ENCODE assay signal across 8 cellular contexts in the genomic region with DNA sequence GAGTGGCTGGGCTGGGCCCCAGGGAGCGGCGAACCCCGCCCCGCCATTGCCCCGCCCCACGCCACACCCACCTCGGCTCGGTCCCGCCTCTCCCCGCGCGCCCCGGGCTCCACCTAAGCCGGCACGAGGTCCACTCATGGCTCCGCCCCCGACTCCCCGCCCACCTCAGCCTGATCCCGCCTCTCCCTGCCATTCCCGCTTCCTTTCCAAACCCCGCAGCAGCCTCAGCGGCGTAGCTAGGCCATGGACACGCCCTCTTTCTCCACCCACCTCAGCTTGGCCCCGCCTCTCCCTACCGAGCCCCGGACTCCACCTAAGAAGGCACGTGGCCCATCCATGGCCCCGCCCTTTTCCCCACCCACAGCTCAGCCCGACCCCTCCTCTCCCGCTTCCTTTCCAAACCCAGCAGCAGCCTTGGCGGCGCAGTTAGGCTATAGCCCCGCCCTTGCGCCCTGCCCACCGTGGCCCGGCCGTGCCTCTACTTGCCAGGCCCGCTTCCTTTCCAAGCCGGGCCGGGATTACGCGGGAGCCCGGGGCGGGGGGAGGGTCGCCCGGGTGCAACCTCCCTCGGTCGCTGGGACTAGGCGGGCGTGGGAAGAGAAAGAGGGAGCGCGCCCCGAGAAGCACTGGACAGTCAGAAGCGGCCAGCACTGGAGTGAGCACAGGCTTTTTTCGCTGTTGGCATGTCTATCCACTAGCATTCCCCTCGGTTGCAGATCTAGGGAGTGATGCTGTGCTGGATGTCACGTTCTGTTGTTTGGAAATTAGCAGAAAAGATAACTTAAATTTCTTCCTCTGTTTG. TPM values are rescaled to one million over a fixed set of nuclear protein-coding genes. Genes with fewer than 3 reads are reported as not detected.
DNase-seq lines count a peak whose midpoint lies in the region; ATAC-seq lines count a peak whose summit lies in the region.

A gene with protein sequence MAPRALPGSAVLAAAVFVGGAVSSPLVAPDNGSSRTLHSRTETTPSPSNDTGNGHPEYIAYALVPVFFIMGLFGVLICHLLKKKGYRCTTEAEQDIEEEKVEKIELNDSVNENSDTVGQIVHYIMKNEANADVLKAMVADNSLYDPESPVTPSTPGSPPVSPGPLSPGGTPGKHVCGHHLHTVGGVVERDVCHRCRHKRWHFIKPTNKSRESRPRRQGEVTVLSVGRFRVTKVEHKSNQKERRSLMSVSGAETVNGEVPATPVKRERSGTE (minus strand): TSS at position 4 of the 802 bp plus-strand sequence. CDS start 89 bp downstream, outside the sequence.

- peaks cover 39% of the 10 kb centered on the region for H3K4me1 Mint-ChIP-seq in activated CD8-positive, alpha-beta memory T cell treated with anti-CD3 and anti-CD28 coated beads, Interleukin-2, amount 10 ng/mL, durations not matched to agents 7 days and 5 days
- peaks cover 28 to 36% of the 10 kb centered on the region in 2 donors for H3K4me1 Mint-ChIP-seq in effector memory CD8-positive, alpha-beta T cell (ENCODE audit: low read depth in 2 of 2)

- peak; percentile 80 for ATAC-seq in GM21390 (IDR thresholded peaks at IDR 0.05; ENCODE audit: unreplicated experiment)
- peak; percentile 86 for ATAC-seq in activated CD8-positive, alpha-beta memory T cell treated with anti-CD3 and anti-CD28 coated beads, Interleukin-2, amount 10 ng/mL, durations not matched to agents 7 days and 5 days
- peak; percentile 76 for ATAC-seq in effector memory CD8-positive, alpha-beta T cell (replicated peaks)

- no peaks in the 10 kb centered on the region for H3K9me3 Mint-ChIP-seq in activated CD8-positive, alpha-beta memory T cell treated with anti-CD3 and anti-CD28 coated beads, Interleukin-2, amount 10 ng/mL, durations not matched to agents 7 days and 5 days (ENCODE audit: low read depth)
- H3K9me3 Mint-ChIP-seq in effector memory CD8-positive, alpha-beta T cell = no peaks in the 10 kb centered on the region

- DNase-seq in CMK (ENCODE audit: low read depth) (peak; percentile 99), HUDEP-2 (lab: John Stamatoyannopoulos, UW; ENCODE audit: unreplicated experiment in 76 of 76) (peak; percentile 52 to 99 (median 98)), NOMO-1 treated with dmso at 0.1 percent for 144 hours (lab: John Stamatoyannopoulos, UW; ENCODE audit: unreplicated experiment) (peak; percentile 97), medulla oblongata (ENCODE audit: extremely low spot score) (peak; percentile 100)
- peak; percentile 100 for DNase-seq in activated CD8-positive, alpha-beta memory T cell treated with anti-CD3 and anti-CD28 coated beads, Interleukin-2, amount 10 ng/mL, durations not matched to agents 7 days and 5 days
- DNase-seq in effector memory CD8-positive, alpha-beta T cell = peak; percentile 97
- peak; percentile 97 to 99 (median 99) for DNase-seq in stimulated activated CD4-positive, alpha-beta T cell treated with anti-CD3 and anti-CD28 coated beads, TNF-alpha, amount 100 ng/mL, for 48 hours (ENCODE audit: low read depth in 3 of 3)

- peak within 1 kb of the TSS; percentile 96 for H3K27ac Mint-ChIP-seq in activated CD8-positive, alpha-beta memory T cell treated with anti-CD3 and anti-CD28 coated beads, Interleukin-2, amount 10 ng/mL, durations not matched to agents 7 days and 5 days
- H3K27ac Mint-ChIP-seq in effector memory CD8-positive, alpha-beta T cell = peak within 1 kb of the TSS; percentile 97 to 98

- peak within 1 kb of the TSS; percentile 89 for H3K4me3 Mint-ChIP-seq in activated CD8-positive, alpha-beta memory T cell treated with anti-CD3 and anti-CD28 coated beads, Interleukin-2, amount 10 ng/mL, durations not matched to agents 7 days and 5 days
- peak within 1 kb of the TSS; percentile 81 to 97 for H3K4me3 Mint-ChIP-seq in effector memory CD8-positive, alpha-beta T cell

- H3K27me3 Mint-ChIP-seq in activated CD8-positive, alpha-beta memory T cell treated with anti-CD3 and anti-CD28 coated beads, Interleukin-2, amount 10 ng/mL, durations not matched to agents 7 days and 5 days = peaks cover 3% of the 10 kb centered on the region
- H3K27me3 Mint-ChIP-seq in effector memory CD8-positive, alpha-beta T cell = no peaks in the 10 kb centered on the region

- CTCF ChIA-PET in activated CD8-positive, alpha-beta memory T cell treated with anti-CD3 and anti-CD28 coated beads, Interleukin-2, amount 10 ng/mL, durations not matched to agents 7 days and 5 days (lab: Charles Lee) = interaction anchor here (1.3 to 2.1 kb wide), 2 partner anchors 11 to 84 kb away, joined by 7 to 8 read pairs; no protein-coding TSS in a partner anchor

- H3K36me3 Mint-ChIP-seq in activated CD8-positive, alpha-beta memory T cell treated with anti-CD3 and anti-CD28 coated beads, Interleukin-2, amount 10 ng/mL, durations not matched to agents 7 days and 5 days = peaks cover 30% of the 10 kb centered on the region
- peaks cover 31% of the 10 kb centered on the region for H3K36me3 Mint-ChIP-seq in effector memory CD8-positive, alpha-beta T cell (ENCODE audit: insufficient read depth)

RNA-seq across cellular contexts. Expression of the gene that starts here (rescaled TPM):
- total RNA-seq in activated CD8-positive, alpha-beta memory T cell treated with anti-CD3 and anti-CD28 coated beads, Interleukin-2, amount 10 ng/mL, durations not matched to agents 7 days and 5 days = 10 to 100 TPM; 35.5 to 42.3 TPM

Comparison
In these comparisons a context has a peak if more than half of its experiments do, and no peak if none do; other contexts are left out.
1. Peak in every context shown above with its lines: DNase-seq and ATAC-seq.